8 cellular contexts compared by ENCODE assay signal in genomic region chr19:58279042-58279924, GRCh38. TPM values are rescaled to one million over a fixed set of nuclear protein-coding genes. Genes with fewer than 3 reads are reported as not detected.
DNase-seq lines count a peak whose midpoint lies in the region; ATAC-seq, FAIRE-seq and TF ChIP-seq lines count a peak whose summit lies in the region.

No MANE protein-coding gene starts in this region.

- TF ChIP-seq CTCF in omental fat pad (IDR thresholded peaks at IDR 0.05) (no peak), testis (IDR thresholded peaks at IDR 0.05) (no peak)

- peaks cover 47% of the 10 kb centered on the region for H3K4me1 Mint-ChIP-seq in activated naive CD8-positive, alpha-beta T cell (ENCODE audit: low read depth)

- intact Hi-C loops in Right ventricle myocardium inferior (cut with DNase I), result no loop called here
- intact Hi-C loops in testis (cut with DNase I; ENCODE audit: low total_unique reads), result no loop called here

- no peaks in the 10 kb centered on the region for H3K9me3 Mint-ChIP-seq in activated naive CD8-positive, alpha-beta T cell (ENCODE audit: low read depth)

- no peak for TF ChIP-seq POLR2A in testis (IDR thresholded peaks at IDR 0.05)

- peaks cover 20% of the 10 kb centered on the region for H3K36me3 Mint-ChIP-seq in activated naive CD8-positive, alpha-beta T cell

- peak overlapping the region; percentile 92 to 98 for H3K4me3 ChIP-seq in testis

- DNase-seq in ACHN (peak; percentile 44), GM19239 (ENCODE audit: insufficient read length, low spot score) (peak; percentile 24), RKO (ENCODE audit: low spot score) (peak; percentile 60), Right ventricle myocardium inferior (ENCODE audit: missing footprints) (peak; percentile 89), omental fat pad (ENCODE audit: low spot score) (peak; percentile 81), testis (peak; percentile 82)

- FAIRE-seq in GM19239 (lab: Jason Lieb, UNC), result peak; percentile 18

- no peaks in the 10 kb centered on the region for H3K9me3 ChIP-seq in testis

- peak; percentile 12 for ATAC-seq in HG03565 (IDR thresholded peaks at IDR 0.05; ENCODE audit: unreplicated experiment)
- peak; percentile 76 for ATAC-seq in Right ventricle myocardium inferior
- ATAC-seq in omental fat pad (ENCODE audit: low FRiP score), result peak; percentile 43

- H3K36me3 ChIP-seq in testis (ENCODE audit: low read depth, missing control alignments), result no peaks in the 10 kb centered on the region

- H3K4me3 Mint-ChIP-seq in activated naive CD8-positive, alpha-beta T cell, result peak overlapping the region; percentile 96

- peak overlapping the region; percentile 96 for H3K27ac Mint-ChIP-seq in activated naive CD8-positive, alpha-beta T cell

- 3 to 4% methylated on average over 19 to 60 of the region's 60 CpGs for WGBS in testis, 2 donors

- peaks cover 10% of the 10 kb centered on the region for H3K4me1 ChIP-seq in testis

- peak overlapping the region; percentile 83 to 91 for H3K27ac ChIP-seq in testis

- in situ Hi-C loops in ACHN (cut with HindIII; ENCODE audit: low pct_ligation_motif_present, low pct_unique_long_range_greater_than_20kb, low sequenced_read_pairs), result no loop called here

- H3K27me3 ChIP-seq in testis, result no peaks in the 10 kb centered on the region

- H3K27me3 Mint-ChIP-seq in activated naive CD8-positive, alpha-beta T cell, result no peaks in the 10 kb centered on the region

RNA-seq across cellular contexts. Expression of gene ZNF8, which starts 0.5 kb away (rescaled TPM):
- total RNA-seq in Right ventricle myocardium inferior, result 4.2 TPM
- 1 to 10 TPM; 4.6 to 9.3 (median 5.9) TPM for total RNA-seq in omental fat pad
- total RNA-seq in testis, result 10 to 100 TPM in 1 of 2 donors, 1 to 10 TPM in 1; 9.6 to 10.4 TPM
- 2.6 TPM for polyA plus RNA-seq in testis (ENCODE audit: insufficient read depth, low read depth, low replicate concordance)

RNA-seq across cellular contexts. Expression of gene ERVK3-1, which starts 25.9 kb away (rescaled TPM):
- 21.7 TPM for total RNA-seq in Right ventricle myocardium inferior
- 10 to 100 TPM; 39.5 to 85.1 (median 59.2) TPM for total RNA-seq in omental fat pad
- 10 to 100 TPM; 48.9 to 58.5 TPM for total RNA-seq in testis
- polyA plus RNA-seq in testis (ENCODE audit: insufficient read depth, low read depth, low replicate concordance), result 34.0 TPM

RNA-seq across cellular contexts. Expression of gene ZSCAN22, which starts 47.5 kb away (rescaled TPM):
- total RNA-seq in Right ventricle myocardium inferior, result 1.8 TPM
- 1 to 10 TPM; 2.0 to 3.7 (median 2.8) TPM for total RNA-seq in omental fat pad
- total RNA-seq in testis, result 1 to 10 TPM; 3.5 to 4.9 TPM
- polyA plus RNA-seq in testis (ENCODE audit: insufficient read depth, low read depth, low replicate concordance), result 2.4 TPM

RNA-seq across cellular contexts. Expression of gene ZNF544, which starts 50.6 kb away (rescaled TPM):
- 19.4 TPM for total RNA-seq in Right ventricle myocardium inferior
- total RNA-seq in omental fat pad, result 10 to 100 TPM; 21.2 to 31.2 (median 28.4) TPM
- 10 to 100 TPM; 92.2 to 93.9 TPM for total RNA-seq in testis
- polyA plus RNA-seq in testis (ENCODE audit: insufficient read depth, low read depth, low replicate concordance), result 45.8 TPM

Comparison
In these comparisons a context has a peak if more than half of its experiments do, and no peak if none do; other contexts are left out.
1. Peak in every context shown above with its lines: DNase-seq, ATAC-seq, H3K4me3 ChIP-seq and H3K27ac ChIP-seq.
2. DNase-seq: peak in every context shown above with its lines; median percentile 89 in Right ventricle myocardium inferior; 82 in testis; 81 in omental fat pad; 60 in RKO; 44 in ACHN; 24 in GM19239.
3. ATAC-seq: peak in every context shown above with its lines; median percentile 76 in Right ventricle myocardium inferior; 43 in omental fat pad; 12 in HG03565.